1 cellular context compared by ENCODE assay signal in genomic region chr17:18184143-18185007, GRCh38.
TF ChIP-seq lines count a peak whose summit lies in the region.

No MANE protein-coding gene starts in this region.

TF ChIP-seq in HepG2, 621 proteins besides CTCF, POLR2A, EP300 and RAD21 (continued from another document and continues in another):
- TF ChIP-seq THRA (CRISPR knock-in tag; IDR thresholded peaks at IDR 0.05; ENCODE audit: borderline replicate concordance): no peak
- TF ChIP-seq YEATS2 (CRISPR knock-in tag; IDR thresholded peaks at IDR 0.05; ENCODE audit: borderline replicate concordance): no peak
- 0 out of 2 replicates have a peak, but pooled peaks have one; percentile 29 for TF ChIP-seq SALL1 (CRISPR knock-in tag; IDR thresholded peaks at IDR 0.05)
- no peak for TF ChIP-seq ZNF816 (CRISPR knock-in tag; IDR thresholded peaks at IDR 0.05; ENCODE audit: borderline replicate concordance)
- TF ChIP-seq KAT7 (CRISPR knock-in tag; IDR thresholded peaks at IDR 0.05; ENCODE audit: borderline replicate concordance): peak; percentile 45; the same call in 1 of the 2 replicates
- 0 out of 2 replicates have a peak, but pooled peaks have one; percentile 43 for TF ChIP-seq ZNF556 (CRISPR knock-in tag; IDR thresholded peaks at IDR 0.05; ENCODE audit: borderline replicate concordance)
- TF ChIP-seq ZFP41 (CRISPR knock-in tag; IDR thresholded peaks at IDR 0.05; ENCODE audit: borderline replicate concordance): peak; percentile 64; the same call in 1 of the 2 replicates
- peak; percentile 80 for TF ChIP-seq UBTF (CRISPR knock-in tag; IDR thresholded peaks at IDR 0.05)
- no peak for TF ChIP-seq ZFP91 (CRISPR knock-in tag; IDR thresholded peaks at IDR 0.05; ENCODE audit: borderline replicate concordance)
- TF ChIP-seq ZNF432 (CRISPR knock-in tag; IDR thresholded peaks at IDR 0.05; ENCODE audit: borderline replicate concordance): no peak
- peak; percentile 49; the same call in 1 of the 2 replicates for TF ChIP-seq HOXA3 (CRISPR knock-in tag; IDR thresholded peaks at IDR 0.05)
- TF ChIP-seq IKZF5 (CRISPR knock-in tag; IDR thresholded peaks at IDR 0.05): peak; percentile 50; the same call in 1 of the 2 replicates
- no peak for TF ChIP-seq E2F2 (CRISPR knock-in tag; IDR thresholded peaks at IDR 0.05; ENCODE audit: borderline replicate concordance)
- TF ChIP-seq ZNF720 (CRISPR knock-in tag; IDR thresholded peaks at IDR 0.05): no peak
- TF ChIP-seq CHD2 (IDR thresholded peaks at IDR 0.05; ENCODE audit: low read depth, low read length): no peak
- TF ChIP-seq ZNF746 (CRISPR knock-in tag; IDR thresholded peaks at IDR 0.05): 0 out of 2 replicates have a peak, but pooled peaks have one; percentile 20
- TF ChIP-seq CAMTA2 (CRISPR knock-in tag; IDR thresholded peaks at IDR 0.05; ENCODE audit: borderline replicate concordance): peak; percentile 40; the same call in 1 of the 2 replicates
- TF ChIP-seq NONO (IDR thresholded peaks at IDR 0.05): no peak
- TF ChIP-seq NONO (CRISPR knock-in tag; conservative IDR thresholded peaks at IDR 0.05): no peak
- TF ChIP-seq ZXDC (CRISPR knock-in tag; IDR thresholded peaks at IDR 0.05): peak; percentile 19; the same call in 1 of the 2 replicates
- TF ChIP-seq E2F1 (CRISPR knock-in tag; IDR thresholded peaks at IDR 0.05): no peak
- TF ChIP-seq ZNF768 (CRISPR knock-in tag; IDR thresholded peaks at IDR 0.05): 0 out of 2 replicates have a peak, but pooled peaks have one; percentile 6
- no peak for TF ChIP-seq ZNF414 (CRISPR knock-in tag; IDR thresholded peaks at IDR 0.05)
- no peak for TF ChIP-seq PLRG1 (conservative IDR thresholded peaks at IDR 0.05)
- TF ChIP-seq HDAC2 (CRISPR knock-in tag; IDR thresholded peaks at IDR 0.05): 0 out of 2 replicates have a peak, but pooled peaks have one; percentile 30
- TF ChIP-seq ZNF143 (CRISPR knock-in tag; IDR thresholded peaks at IDR 0.05): no peak
- TF ChIP-seq RXRB (CRISPR knock-in tag; IDR thresholded peaks at IDR 0.05; ENCODE audit: borderline replicate concordance): no peak
- 0 out of 2 replicates have a peak, but pooled peaks have one; percentile 54 for TF ChIP-seq NFAT5 (CRISPR knock-in tag; IDR thresholded peaks at IDR 0.05)
- peak; percentile 12; the same call in 1 of the 2 replicates for TF ChIP-seq ZNF589 (CRISPR knock-in tag; conservative IDR thresholded peaks at IDR 0.05)
- no peak for TF ChIP-seq TRAFD1 (CRISPR knock-in tag; IDR thresholded peaks at IDR 0.05; ENCODE audit: borderline replicate concordance)
- peak; percentile 36; the same call in 1 of the 2 replicates for TF ChIP-seq ZNF331 (CRISPR knock-in tag; IDR thresholded peaks at IDR 0.05)
